ENCODE assay signal across 8 cellular contexts in genomic region chr1:1116701-1117468, GRCh38. TPM values are rescaled to one million over a fixed set of nuclear protein-coding genes. Genes with fewer than 3 reads are reported as not detected.
A peak's percentile ranks its signal among the peaks of the same experiment; 100 is the strongest.
DNase-seq lines count a peak whose midpoint lies in the region; ATAC-seq and TF ChIP-seq lines count a peak whose summit lies in the region.

No MANE protein-coding gene starts in this region.

- peak overlapping the region; percentile 71 for H3K4me3 Mint-ChIP-seq in T-helper 17 cell
- peak overlapping the region; percentile 50 to 91 (median 63) for H3K4me3 Mint-ChIP-seq in naive thymus-derived CD8-positive, alpha-beta T cell

- H3K9ac ChIP-seq in SK-N-SH = no peak overlapping the region

- H3K27me3 ChIP-seq in SK-N-SH (ENCODE audit: insufficient read depth) (0 out of 2 replicates have a peak, but pooled peaks cover 6% of the 10 kb centered on the region), ectodermal cell (ENCODE audit: control insufficient read depth, insufficient read depth, low read length, poor library complexity, severe bottlenecking) (peaks cover 37% of the 10 kb centered on the region)

- peaks cover 0 to 16% (median 0%) of the 10 kb centered on the region in 9 donors for H3K9me3 Mint-ChIP-seq in naive thymus-derived CD8-positive, alpha-beta T cell

- WGBS in SK-N-SH (ENCODE audit: low lambda C conversion rate) = 11% methylated on average over 18 of the region's 47 CpGs
- 17 to 18% methylated on average over 43 of the region's 47 CpGs for WGBS in ectodermal cell, 2 experiments

- no peaks in the 10 kb centered on the region for H3K79me2 ChIP-seq in SK-N-SH (ENCODE audit: insufficient read depth)

- peaks cover 3% of the 10 kb centered on the region for H3K36me3 Mint-ChIP-seq in T-helper 17 cell (ENCODE audit: low read depth)
- H3K36me3 Mint-ChIP-seq in naive thymus-derived CD8-positive, alpha-beta T cell = peaks cover 4 to 19% (median 13%) of the 10 kb centered on the region in 3 donors

- H3K9me2 ChIP-seq in SK-N-SH = no peaks in the 10 kb centered on the region

- H3K36me3 ChIP-seq in SK-N-SH (replicated peaks in 1 of 2; ENCODE audit: control insufficient read depth in 1 of 2, insufficient read depth in 2 of 2, low read length in 1 of 2) = no peaks in the 10 kb centered on the region
- H3K36me3 ChIP-seq in ectodermal cell (ENCODE audit: control insufficient read depth, insufficient read depth, low read length) = peaks cover 5% of the 10 kb centered on the region

- TF ChIP-seq RAD21 in SK-N-SH (IDR thresholded peaks at IDR 0.05; ENCODE audit: low read length) = no peak

- H3K27ac ChIP-seq in SK-N-SH (ENCODE audit: low read depth in 2 of 2, low read length in 1 of 2) (no peak overlapping the region), ectodermal cell (ENCODE audit: insufficient read depth, low read depth, low read length, poor library complexity, severe bottlenecking) (no peak overlapping the region)

- peaks cover 11% of the 10 kb centered on the region for H3K4me1 Mint-ChIP-seq in T-helper 17 cell
- H3K4me1 Mint-ChIP-seq in naive thymus-derived CD8-positive, alpha-beta T cell = peaks cover 6 to 20% (median 13%) of the 10 kb centered on the region in 4 donors

- peak overlapping the region; percentile 84; the same call in 1 of the 2 replicates for H3K4me2 ChIP-seq in SK-N-SH

- CTCF ChIA-PET in SK-N-SH (lab: Yijun Ruan, JAX) = interaction anchor here (0.8 to 7.2 kb wide), 7 partner anchors 83 to 255 kb away, joined by 3 to 131 read pairs (median 6); no protein-coding TSS in a partner anchor

- no peak for TF ChIP-seq CTCF in SK-N-SH (IDR thresholded peaks at IDR 0.05)

- POLR2A ChIA-PET in SK-N-SH (lab: Yijun Ruan, JAX) = interaction anchor here (0.5 kb wide), 1 partner anchor 187 kb away, joined by 4 read pairs; no protein-coding TSS in a partner anchor
- POLR2A ChIA-PET in naive thymus-derived CD8-positive, alpha-beta T cell (lab: Charles Lee) = interaction anchor here (0.7 to 1.8 kb wide), 8 partner anchors 8 to 283 kb away, joined by 3 to 6 read pairs (median 4); partner anchors contain the start of genes AURKAIP1 and ISG15

- H3K4me3 ChIP-seq in SK-N-SH (ENCODE audit: low read depth in 2 of 2, low read length in 1 of 2) = peak overlapping the region; percentile 57 to 60; a peak in 3 of 4 replicates
- H3K4me3 ChIP-seq in ectodermal cell (ENCODE audit: insufficient read depth, low read depth, low read length) = peak overlapping the region; percentile 76

- TF ChIP-seq EP300 in SK-N-SH (IDR thresholded peaks at IDR 0.05; ENCODE audit: borderline replicate concordance in 1 of 2, low read depth in 1 of 2, low read length in 1 of 2) = no peak

- DNase-seq in SK-N-SH = peak; percentile 75
- peak in 1 of 3 donors; percentile 32 for DNase-seq in T-helper 17 cell
- peak in 9 of 10 donors; percentile 24 to 49 (median 36) for DNase-seq in naive thymus-derived CD8-positive, alpha-beta T cell
- DNase-seq in cortex of kidney (lab: John Stamatoyannopoulos, UW) = no peak
- no peak for DNase-seq in NCI-H226

- peak overlapping the region; percentile 46; the same call in 1 of the 2 replicates for H2AFZ ChIP-seq in SK-N-SH (ENCODE audit: low read depth)

- ATAC-seq in SK-N-SH treated with all-trans-retinoic acid at 6 μM for 48 hours (no peak; the same call in 2 of the 3 replicates), T-helper 17 cell (no peak), GM18511 (IDR thresholded peaks at IDR 0.05; ENCODE audit: unreplicated experiment) (no peak)
- peak; percentile 5 to 12 for ATAC-seq in naive thymus-derived CD8-positive, alpha-beta T cell

- H3K27me3 Mint-ChIP-seq in T-helper 17 cell = no peaks in the 10 kb centered on the region
- H3K27me3 Mint-ChIP-seq in naive thymus-derived CD8-positive, alpha-beta T cell = peaks cover 0 to 3% (median 0%) of the 10 kb centered on the region in 5 donors

- peaks cover 0 to 10% of the 10 kb centered on the region in 2 experiments; a peak in 1 of 4 replicates for H3K4me1 ChIP-seq in SK-N-SH (ENCODE audit: control insufficient read depth in 1 of 2, insufficient read depth in 2 of 2, low read depth in 1 of 2, low read length in 1 of 2)
- no peaks in the 10 kb centered on the region for H3K4me1 ChIP-seq in ectodermal cell (ENCODE audit: control insufficient read depth, insufficient read depth, low read length)

- no peaks in the 10 kb centered on the region for H3K9me3 ChIP-seq in SK-N-SH
- no peaks in the 10 kb centered on the region for H3K9me3 ChIP-seq in T-helper 17 cell (ENCODE audit: control insufficient read depth, low read length, poor library complexity, severe bottlenecking)
- no peaks in the 10 kb centered on the region for H3K9me3 ChIP-seq in ectodermal cell (ENCODE audit: control insufficient read depth, low read length)

- no peak overlapping the region for H3K27ac Mint-ChIP-seq in T-helper 17 cell
- H3K27ac Mint-ChIP-seq in naive thymus-derived CD8-positive, alpha-beta T cell = peak overlapping the region in 2 of 10 donors; percentile 15 to 34

- no peaks in the 10 kb centered on the region for H3F3A ChIP-seq in SK-N-SH (replicated peaks; ENCODE audit: insufficient read depth)

- no peaks in the 10 kb centered on the region for H4K20me1 ChIP-seq in SK-N-SH (ENCODE audit: insufficient read depth)

TF ChIP-seq in SK-N-SH, 30 proteins besides CTCF, POLR2A, EP300 and RAD21 (continues in another document):
- no peak for TF ChIP-seq GATA2 (CRISPR knock-in tag; IDR thresholded peaks at IDR 0.05)
- no peak for TF ChIP-seq RFX5 (IDR thresholded peaks at IDR 0.05; ENCODE audit: low read length)
- TF ChIP-seq NRF1 (IDR thresholded peaks at IDR 0.05; ENCODE audit: low read depth, low read length) = no peak
- no peak for TF ChIP-seq JUND (IDR thresholded peaks at IDR 0.05)
- no peak for TF ChIP-seq IRF3 (IDR thresholded peaks at IDR 0.05; ENCODE audit: low read depth, low read length)
- TF ChIP-seq RXRA (IDR thresholded peaks at IDR 0.05; ENCODE audit: borderline replicate concordance, low read depth) = no peak
- TF ChIP-seq SIN3A (IDR thresholded peaks at IDR 0.05; ENCODE audit: borderline replicate concordance, low read depth, low read length) = no peak
- no peak for TF ChIP-seq POLR2AphosphoS5 (IDR thresholded peaks at IDR 0.05; ENCODE audit: low read depth, low read length)

TF ChIP-seq in SK-N-SH treated with all-trans-retinoic acid at 6 μM for 48 hours, 23 proteins besides CTCF, POLR2A, EP300 and RAD21 (continues in another document):
- TF ChIP-seq OSR1 (CRISPR knock-in tag; IDR thresholded peaks at IDR 0.05) (no peak), POU6F1 (CRISPR knock-in tag; IDR thresholded peaks at IDR 0.05; ENCODE audit: borderline replicate concordance, low read depth) (no peak), ZNF70 (CRISPR knock-in tag; IDR thresholded peaks at IDR 0.05) (no peak), ZC3H10 (CRISPR knock-in tag; IDR thresholded peaks at IDR 0.05) (no peak), ISL1 (CRISPR knock-in tag; IDR thresholded peaks at IDR 0.05) (no peak), ZNF8 (CRISPR knock-in tag; IDR thresholded peaks at IDR 0.05) (no peak), TOX (CRISPR knock-in tag; IDR thresholded peaks at IDR 0.05; ENCODE audit: borderline replicate concordance) (no peak), ARNTL (CRISPR knock-in tag; IDR thresholded peaks at IDR 0.05; ENCODE audit: borderline replicate concordance, low read depth) (no peak)

RNA-seq across cellular contexts. Expression of gene C1orf159, which starts 1.0 kb away (rescaled TPM):
- polyA plus RNA-seq in SK-N-SH (2012; rRNA removed) = 10.1 and 10.2 TPM in 2 replicates
- polyA plus RNA-seq in SK-N-SH (2012; cell fraction: cytosol; rRNA removed) = 3.0 and 4.9 TPM in 2 replicates
- polyA plus RNA-seq in SK-N-SH (2012; cell fraction: nucleus; rRNA removed) = 57.7 and 66.0 TPM in 2 replicates
- total RNA-seq in T-helper 17 cell = 10 to 100 TPM; 13.4 to 17.1 TPM
- polyA plus RNA-seq in ectodermal cell (2013, experiment 1 of 4) = 16.3 TPM
- 16.8 TPM for polyA plus RNA-seq in ectodermal cell (2013, experiment 2 of 4)
- polyA plus RNA-seq in ectodermal cell (2013, experiment 3 of 4) = 17.5 TPM
- polyA plus RNA-seq in ectodermal cell (2013, experiment 4 of 4) = 18.7 TPM
- total RNA-seq in naive thymus-derived CD8-positive, alpha-beta T cell = 10 to 100 TPM; 24.9 to 26.5 TPM
- polyA plus RNA-seq in naive thymus-derived CD8-positive, alpha-beta T cell = 10 to 100 TPM in 1 of 3 donors, 1 to 10 TPM in 2; 3.2 to 10.7 (median 6.2) TPM

RNA-seq across cellular contexts. Expression of gene RNF223, which starts 42.8 kb away (rescaled TPM):
- polyA plus RNA-seq in SK-N-SH (2012; rRNA removed) = not detected in 2 replicates
- not detected in 2 replicates for polyA plus RNA-seq in SK-N-SH (2012; cell fraction: cytosol; rRNA removed)
- 0.04 TPM in 1 of 2 replicates, not detected in the other for polyA plus RNA-seq in SK-N-SH (2012; cell fraction: nucleus; rRNA removed)
- total RNA-seq in T-helper 17 cell = not detected
- not detected for polyA plus RNA-seq in ectodermal cell (2013, experiment 1 of 4)
- polyA plus RNA-seq in ectodermal cell (2013, experiment 2 of 4) = not detected
- not detected for polyA plus RNA-seq in ectodermal cell (2013, experiment 3 of 4)
- not detected for polyA plus RNA-seq in ectodermal cell (2013, experiment 4 of 4)
- total RNA-seq in naive thymus-derived CD8-positive, alpha-beta T cell = not detected
- polyA plus RNA-seq in naive thymus-derived CD8-positive, alpha-beta T cell = not detected

RNA-seq across cellular contexts. Expression of gene TTLL10, which starts 56.8 kb away (rescaled TPM):
- polyA plus RNA-seq in SK-N-SH (2012; rRNA removed) = not detected in 2 replicates
- not detected in 2 replicates for polyA plus RNA-seq in SK-N-SH (2012; cell fraction: cytosol; rRNA removed)
- polyA plus RNA-seq in SK-N-SH (2012; cell fraction: nucleus; rRNA removed) = not detected in 2 replicates
- total RNA-seq in T-helper 17 cell = 1 to 10 TPM in 1 of 2 donors, under 1 TPM in 1; 0.86 to 2.5 TPM
- 0.43 TPM for polyA plus RNA-seq in ectodermal cell (2013, experiment 1 of 4)
- 0.48 TPM for polyA plus RNA-seq in ectodermal cell (2013, experiment 2 of 4)
- polyA plus RNA-seq in ectodermal cell (2013, experiment 3 of 4) = 0.11 TPM
- polyA plus RNA-seq in ectodermal cell (2013, experiment 4 of 4) = 0.77 TPM
- total RNA-seq in naive thymus-derived CD8-positive, alpha-beta T cell = not detected
- not detected for polyA plus RNA-seq in naive thymus-derived CD8-positive, alpha-beta T cell

Comparison
In these comparisons a context has a peak if more than half of its experiments do, and no peak if none do; other contexts are left out.
1. DNase-seq: peak in SK-N-SH (single experiment) and naive thymus-derived CD8-positive, alpha-beta T cell (9 of 10); none in cortex of kidney (single experiment) and NCI-H226 (single experiment).
2. ATAC-seq: peak in naive thymus-derived CD8-positive, alpha-beta T cell (2 of 2); none in SK-N-SH treated with all-trans-retinoic acid at 6 μM for 48 hours (single experiment), T-helper 17 cell (single experiment) and GM18511 (single experiment).